ENCODE assay signal across 11 cellular contexts in genomic region chr21:46142581-46143473, GRCh38. TPM values are rescaled to one million over a fixed set of nuclear protein-coding genes. Genes with fewer than 3 reads are reported as not detected.
A peak's percentile ranks its signal among the peaks of the same experiment; 100 is the strongest.
DNase-seq lines count a peak whose midpoint lies in the region; ATAC-seq and TF ChIP-seq lines count a peak whose summit lies in the region.
"Had no signal": no experiment of that assay in that cellular context is flagged by ENCODE, and none has a peak within 500 bp of the region (broad histone marks: within the 10 kb centered on the region; RNA-seq: fewer than 3 reads in every experiment).

No MANE protein-coding gene starts in this region.

- no peaks in the 10 kb centered on the region for H3K36me3 ChIP-seq in right atrium auricular region
- no peaks in the 10 kb centered on the region for H3K36me3 ChIP-seq in mesenchymal stem cell (ENCODE audit: control insufficient read depth in 1 of 2, insufficient read depth in 2 of 2, low read depth in 1 of 2, low read length in 2 of 2)

- H3K36me3 Mint-ChIP-seq in activated naive CD8-positive, alpha-beta T cell treated with anti-CD3 and anti-CD28 coated beads for 36 hours = no peaks in the 10 kb centered on the region

- peaks cover 0 to 6% of the 10 kb centered on the region in 2 donors for H3K4me1 ChIP-seq in right atrium auricular region
- H3K4me1 ChIP-seq in mesenchymal stem cell (ENCODE audit: control insufficient read depth, insufficient read depth, low read depth, low read length) = peaks cover 16% of the 10 kb centered on the region
- H3K4me1 ChIP-seq: parathyroid adenoma had no signal

- peak overlapping the region in 1 of 2 experiments; percentile 28 for H3K4ac ChIP-seq in mesenchymal stem cell (ENCODE audit: low read depth in 1 of 2, low read length in 2 of 2)

- peaks cover 2% of the 10 kb centered on the region for H3K9me3 Mint-ChIP-seq in activated naive CD8-positive, alpha-beta T cell treated with anti-CD3 and anti-CD28 coated beads for 36 hours

- H3K14ac ChIP-seq in mesenchymal stem cell (ENCODE audit: low read length in 2 of 2) = no peak overlapping the region

- no peak overlapping the region for H3K23ac ChIP-seq in mesenchymal stem cell (ENCODE audit: low read length in 2 of 2)

- DNase-seq in Right ventricle myocardium superior (peak; percentile 36), right atrium auricular region (ENCODE audit: low spot score) (no peak), mesenchymal stem cell (no peak), retina (no peak), GM19238 (ENCODE audit: insufficient read length, low spot score) (no peak)
- DNase-seq in activated naive CD8-positive, alpha-beta T cell treated with anti-CD3 and anti-CD28 coated beads for 36 hours = peak; percentile 45
- DNase-seq: SIG-M5 had no signal

- no peak for TF ChIP-seq CTCF in right atrium auricular region (IDR thresholded peaks at IDR 0.05)

- H4K91ac ChIP-seq in mesenchymal stem cell (ENCODE audit: low read length) = peak overlapping the region; percentile 81

- peak overlapping the region; percentile 64 for H2BK120ac ChIP-seq in mesenchymal stem cell (ENCODE audit: low read depth, low read length)

- no peak overlapping the region for H2AFZ ChIP-seq in mesenchymal stem cell (ENCODE audit: low read depth, low read length)

- no peak overlapping the region for H2AK5ac ChIP-seq in mesenchymal stem cell (ENCODE audit: low read length, severe bottlenecking)

- H2BK5ac ChIP-seq in mesenchymal stem cell (ENCODE audit: low read depth, low read length, poor library complexity, severe bottlenecking) = no peak overlapping the region

- peak overlapping the region; percentile 34 for H2BK15ac ChIP-seq in mesenchymal stem cell (ENCODE audit: low read depth, poor library complexity, severe bottlenecking)

- H3K4me2 ChIP-seq in mesenchymal stem cell (ENCODE audit: low read length, poor library complexity, severe bottlenecking) = no peak overlapping the region

- peak overlapping the region in 1 of 2 experiments; percentile 46 for H3K18ac ChIP-seq in mesenchymal stem cell (ENCODE audit: low read depth in 1 of 2, low read length in 2 of 2)

- intact Hi-C loops in Right ventricle myocardium superior (cut with DNase I) = loop anchor here (10.0 kb wide), 1 partner anchor 112 kb away; no protein-coding TSS in a partner anchor

- H3K4me3 ChIP-seq in right atrium auricular region (no peak overlapping the region), mesenchymal stem cell (ENCODE audit: insufficient read depth in 1 of 2, low read depth in 1 of 2, low read length in 2 of 2) (no peak overlapping the region)

- no peak overlapping the region for H3K27ac ChIP-seq in right atrium auricular region
- H3K27ac ChIP-seq in mesenchymal stem cell (ENCODE audit: low read length, poor library complexity, severe bottlenecking) = no peak overlapping the region
- H3K27ac ChIP-seq: parathyroid adenoma had no signal

- no peak overlapping the region for H3K4me3 Mint-ChIP-seq in activated naive CD8-positive, alpha-beta T cell treated with anti-CD3 and anti-CD28 coated beads for 36 hours

- peak overlapping the region; percentile 29 for H3K27ac Mint-ChIP-seq in activated naive CD8-positive, alpha-beta T cell treated with anti-CD3 and anti-CD28 coated beads for 36 hours

- H3K27me3 ChIP-seq in right atrium auricular region (no peaks in the 10 kb centered on the region), mesenchymal stem cell (ENCODE audit: control insufficient read depth in 1 of 2, insufficient read depth in 1 of 2, low read length in 2 of 2) (peaks cover 15 to 31% of the 10 kb centered on the region in 2 experiments)

- H2BK12ac ChIP-seq in mesenchymal stem cell (ENCODE audit: low read length in 2 of 2) = peak overlapping the region in 1 of 2 experiments; percentile 70

- H3K4me1 Mint-ChIP-seq in activated naive CD8-positive, alpha-beta T cell treated with anti-CD3 and anti-CD28 coated beads for 36 hours = peaks cover 14% of the 10 kb centered on the region

- 82% methylated on average over 18 of the region's 21 CpGs for WGBS in mesenchymal stem cell

- no peaks in the 10 kb centered on the region for H3K27me3 Mint-ChIP-seq in activated naive CD8-positive, alpha-beta T cell treated with anti-CD3 and anti-CD28 coated beads for 36 hours

- no peaks in the 10 kb centered on the region for H3K79me1 ChIP-seq in mesenchymal stem cell (replicated peaks; ENCODE audit: low read length, poor library complexity, severe bottlenecking)

- peak overlapping the region; percentile 56 for H4K8ac ChIP-seq in mesenchymal stem cell (ENCODE audit: low read length)

- no peak for ATAC-seq in Right ventricle myocardium superior (ENCODE audit: poor library complexity)
- no peak for ATAC-seq in HG02588 (IDR thresholded peaks at IDR 0.05; ENCODE audit: unreplicated experiment)
- no peak for ATAC-seq in GM18858 (IDR thresholded peaks at IDR 0.05; ENCODE audit: unreplicated experiment)

- H3K9ac ChIP-seq in mesenchymal stem cell (ENCODE audit: low read length) = peak overlapping the region; percentile 87
- H3K9ac ChIP-seq: parathyroid adenoma had no signal

- H3K9me3 ChIP-seq in right atrium auricular region (no peaks in the 10 kb centered on the region), mesenchymal stem cell (ENCODE audit: control insufficient read depth, low read length) (no peaks in the 10 kb centered on the region)

RNA-seq across cellular contexts. Expression of gene FTCD, which starts 12.6 kb away (rescaled TPM):
- total RNA-seq in Right ventricle myocardium superior (1.9 TPM), right atrium auricular region (under 1 TPM in 1 of 2 donors, not detected in 1; 0.24 TPM)
- total RNA-seq in activated naive CD8-positive, alpha-beta T cell treated with anti-CD3 and anti-CD28 coated beads for 36 hours = under 1 TPM in 1 of 2 experiments, not detected in 1; 0.43 TPM
- polyA plus RNA-seq in mesenchymal stem cell (2013, experiment 1 of 2) = 1.5 TPM
- 1.8 TPM for polyA plus RNA-seq in mesenchymal stem cell (2013, experiment 2 of 2)
- total RNA-seq: MCF 10A had no signal

RNA-seq across cellular contexts. Expression of gene SPATC1L, which starts 41.4 kb away (rescaled TPM):
- total RNA-seq in Right ventricle myocardium superior (6.3 TPM), right atrium auricular region (10 to 100 TPM in 1 of 2 donors, 1 to 10 TPM in 1; 8.7 to 12.5 TPM)
- total RNA-seq in activated naive CD8-positive, alpha-beta T cell treated with anti-CD3 and anti-CD28 coated beads for 36 hours = 1 to 10 TPM; 6.3 to 6.9 TPM
- polyA plus RNA-seq in mesenchymal stem cell (2013, experiment 1 of 2) = 39.1 TPM
- polyA plus RNA-seq in mesenchymal stem cell (2013, experiment 2 of 2) = 40.8 TPM

RNA-seq across cellular contexts. Expression of gene COL6A2, which starts 44.9 kb away (rescaled TPM):
- total RNA-seq in Right ventricle myocardium superior (191 TPM), right atrium auricular region (100 to 1,000 TPM; 249 to 252 TPM)
- total RNA-seq in activated naive CD8-positive, alpha-beta T cell treated with anti-CD3 and anti-CD28 coated beads for 36 hours = 10 to 100 TPM; 16.0 to 16.5 TPM
- polyA plus RNA-seq in mesenchymal stem cell (2013, experiment 1 of 2) = 1,409 TPM
- polyA plus RNA-seq in mesenchymal stem cell (2013, experiment 2 of 2) = 1,389 TPM

Comparison
In these comparisons a context has a peak if more than half of its experiments do, and no peak if none do; other contexts are left out.
1. DNase-seq: peak in Right ventricle myocardium superior (single experiment) and activated naive CD8-positive, alpha-beta T cell treated with anti-CD3 and anti-CD28 coated beads for 36 hours (single experiment); none in right atrium auricular region (single experiment), mesenchymal stem cell (single experiment), retina (single experiment) and GM19238 (single experiment).
2. RNA of gene COL6A2, which starts 44.9 kb away (total RNA-seq): 249 to 252 TPM in right atrium auricular region and 191 TPM in Right ventricle myocardium superior (single experiment); 16.0 to 16.5 TPM in activated naive CD8-positive, alpha-beta T cell treated with anti-CD3 and anti-CD28 coated beads for 36 hours; every median in the first group is over 10 times any median in the second.